16 cellular contexts compared by ENCODE assay signal in genomic region chr7:102860351-102860811, GRCh38. TPM values are rescaled to one million over a fixed set of nuclear protein-coding genes. Genes with fewer than 3 reads are reported as not detected.
DNase-seq lines count a peak whose midpoint lies in the region; ATAC-seq and TF ChIP-seq lines count a peak whose summit lies in the region.
"Had no signal": no experiment of that assay in that cellular context is flagged by ENCODE, and none has a peak within 500 bp of the region (broad histone marks: within the 10 kb centered on the region; RNA-seq: fewer than 3 reads in every experiment).

No MANE protein-coding gene starts in this region.

- no peak for TF ChIP-seq CTCF in AG04449 (IDR thresholded peaks at IDR 0.05; ENCODE audit: insufficient read depth, low read length, missing control alignments)
- TF ChIP-seq CTCF in HEK293 (tag by site-specific recombination; IDR thresholded peaks at IDR 0.05), result no peak
- TF ChIP-seq CTCF in right atrium auricular region (IDR thresholded peaks at IDR 0.05), result no peak

- H3K4me3 ChIP-seq in AG04449 (ENCODE audit: low read depth, low read length) (no peak overlapping the region), HEK293 (ENCODE audit: low read depth, low read length) (no peak overlapping the region), right atrium auricular region (no peak overlapping the region)
- H3K4me3 ChIP-seq: uterus had no signal

- DNase-seq in AG04449 (ENCODE audit: low read depth, low spot score), result peak; percentile 84
- DNase-seq in astrocyte of the hippocampus (ENCODE audit: low read depth, low spot score), result peak; percentile 49
- peak; percentile 97 for DNase-seq in foreskin melanocyte
- DNase-seq in right atrium auricular region (ENCODE audit: low spot score), result no peak
- DNase-seq in activated naive CD8-positive, alpha-beta T cell treated with anti-CD3 and anti-CD28 coated beads, Interleukin-2, amount 50 U/mL, for 24 hours, result no peak
- DNase-seq in Right ventricle myocardium superior, result no peak
- DNase-seq: activated CD4-positive, CD25-positive, alpha-beta regulatory T cell treated with anti-CD3 and anti-CD28 coated beads, Interleukin-2, amount 50 U/mL, for 72 hours; activated T-cell treated with anti-CD3 and anti-CD28 coated beads, Interleukin-2, amount 50 U/mL, for 72 hours; AML-193; central memory CD4-positive, alpha-beta T cell; left colon; MV-4-11; uterus had no signal

- no peaks in the 10 kb centered on the region for H3K36me3 Mint-ChIP-seq in activated naive CD8-positive, alpha-beta T cell treated with anti-CD3 and anti-CD28 coated beads, Interleukin-2, amount 50 U/mL, for 24 hours (ENCODE audit: low read depth)

- H3K36me3 ChIP-seq in HEK293 (ENCODE audit: control insufficient read depth in 2 of 2, insufficient read depth in 1 of 2, low read length in 2 of 2) (no peaks in the 10 kb centered on the region), right atrium auricular region (no peaks in the 10 kb centered on the region)
- H3K36me3 ChIP-seq: uterus had no signal

- intact Hi-C loops in Right ventricle myocardium superior (cut with DNase I), result no loop called here

- no peaks in the 10 kb centered on the region for H3K4me1 Mint-ChIP-seq in activated naive CD8-positive, alpha-beta T cell treated with anti-CD3 and anti-CD28 coated beads, Interleukin-2, amount 50 U/mL, for 24 hours

- ATAC-seq in activated naive CD8-positive, alpha-beta T cell treated with anti-CD3 and anti-CD28 coated beads, Interleukin-2, amount 50 U/mL, for 24 hours, result no peak
- ATAC-seq in Right ventricle myocardium superior (ENCODE audit: poor library complexity) (no peak), HG03571 (IDR thresholded peaks at IDR 0.05; ENCODE audit: unreplicated experiment) (no peak)
- ATAC-seq: activated T-cell treated with anti-CD3 and anti-CD28 coated beads, Interleukin-2, amount 50 U/mL, for 72 hours; left colon had no signal

- H3K27ac ChIP-seq in HEK293 (ENCODE audit: extremely low read depth, low read depth, low read length) (no peak overlapping the region), right atrium auricular region (no peak overlapping the region)
- H3K27ac ChIP-seq: HL-60 had no signal

- no peak overlapping the region for H3K27ac Mint-ChIP-seq in activated naive CD8-positive, alpha-beta T cell treated with anti-CD3 and anti-CD28 coated beads, Interleukin-2, amount 50 U/mL, for 24 hours
- H3K27ac Mint-ChIP-seq: activated T-cell treated with anti-CD3 and anti-CD28 coated beads, Interleukin-2, amount 50 U/mL, for 72 hours had no signal

- CTCF ChIA-PET in AG04449 (lab: Yijun Ruan, JAX), result no interaction called here
- CTCF ChIA-PET in HEK293 (lab: Yijun Ruan, JAX), result no interaction called here

- H3K9me3 Mint-ChIP-seq in activated naive CD8-positive, alpha-beta T cell treated with anti-CD3 and anti-CD28 coated beads, Interleukin-2, amount 50 U/mL, for 24 hours, result no peaks in the 10 kb centered on the region
- H3K9me3 Mint-ChIP-seq: activated T-cell treated with anti-CD3 and anti-CD28 coated beads, Interleukin-2, amount 50 U/mL, for 72 hours had no signal

- POLR2A ChIA-PET in AG04449 (lab: Yijun Ruan, JAX) (no interaction called here), HEK293 (lab: Yijun Ruan, JAX) (no interaction called here)

- H3K4me1 ChIP-seq in HEK293 (ENCODE audit: control insufficient read depth, insufficient read depth, low read length) (no peaks in the 10 kb centered on the region), right atrium auricular region (peaks cover 0 to 8% of the 10 kb centered on the region in 2 donors)
- H3K4me1 ChIP-seq: uterus had no signal

- no peaks in the 10 kb centered on the region for H3K9me3 ChIP-seq in HEK293 (ENCODE audit: control insufficient read depth, insufficient read depth, low read depth, low read length)
- H3K9me3 ChIP-seq in right atrium auricular region, result no peaks in the 10 kb centered on the region
- H3K9me3 ChIP-seq: uterus had no signal

- H3K27me3 ChIP-seq in right atrium auricular region, result no peaks in the 10 kb centered on the region
- H3K27me3 ChIP-seq: uterus had no signal

- no peak overlapping the region for H3K4me3 Mint-ChIP-seq in activated naive CD8-positive, alpha-beta T cell treated with anti-CD3 and anti-CD28 coated beads, Interleukin-2, amount 50 U/mL, for 24 hours
- H3K4me3 Mint-ChIP-seq: activated T-cell treated with anti-CD3 and anti-CD28 coated beads, Interleukin-2, amount 50 U/mL, for 72 hours had no signal

- no peaks in the 10 kb centered on the region for H3K27me3 Mint-ChIP-seq in activated naive CD8-positive, alpha-beta T cell treated with anti-CD3 and anti-CD28 coated beads, Interleukin-2, amount 50 U/mL, for 24 hours

TF ChIP-seq in HEK293, 187 proteins besides CTCF, POLR2A, EP300 and RAD21:
- TF ChIP-seq ZNF776 (tag by site-specific recombination; IDR thresholded peaks at IDR 0.05; ENCODE audit: borderline replicate concordance), result 0 out of 2 replicates have a peak, but pooled peaks have one; percentile 14
- TF ChIP-seq ZNF335 (tag by site-specific recombination; conservative IDR thresholded peaks at IDR 0.05), result peak; percentile 38; the same call in 1 of the 2 replicates
- TF ChIP-seq ZNF677 (tag by site-specific recombination; IDR thresholded peaks at IDR 0.05), result no peak
- TF ChIP-seq ZBTB44 (tag by site-specific recombination; IDR thresholded peaks at IDR 0.05), result no peak
- TF ChIP-seq ZNF530 (tag by site-specific recombination; IDR thresholded peaks at IDR 0.05; ENCODE audit: low read depth), result no peak

RNA-seq across cellular contexts. Expression of gene LRRC17, which starts 52.4 kb away (rescaled TPM):
- total RNA-seq in right atrium auricular region (1 to 10 TPM; 1.8 to 9.9 TPM), Right ventricle myocardium superior (1.0 TPM)

Comparison
In these comparisons a context has a peak if more than half of its experiments do, and no peak if none do; other contexts are left out.
1. DNase-seq: peak in AG04449 (single experiment), astrocyte of the hippocampus (single experiment) and foreskin melanocyte (single experiment); none in right atrium auricular region (single experiment), activated naive CD8-positive, alpha-beta T cell treated with anti-CD3 and anti-CD28 coated beads, Interleukin-2, amount 50 U/mL, for 24 hours (single experiment) and Right ventricle myocardium superior (single experiment).